Comparison of ENCODE assay signal across 14 cellular contexts in genomic region chr3:25854635-25855034, GRCh38.
DNase-seq lines count a peak whose midpoint lies in the region; ATAC-seq and TF ChIP-seq lines count a peak whose summit lies in the region.
"Had no signal": no experiment of that assay in that cellular context is flagged by ENCODE, and none has a peak within 500 bp of the region (broad histone marks: within the 10 kb centered on the region; RNA-seq: fewer than 3 reads in every experiment).

No MANE protein-coding gene starts in this region.

- no peaks in the 10 kb centered on the region for H3K4me1 ChIP-seq in smooth muscle cell (ENCODE audit: low read depth)
- peaks cover 3 to 13% of the 10 kb centered on the region in 2 donors for H3K4me1 ChIP-seq in thyroid gland
- H3K4me1 ChIP-seq: spleen had no signal

- H3K36me3 ChIP-seq in smooth muscle cell (ENCODE audit: low read depth) (no peaks in the 10 kb centered on the region), thyroid gland (no peaks in the 10 kb centered on the region)
- H3K36me3 ChIP-seq: spleen had no signal

- no peaks in the 10 kb centered on the region for H3K79me2 ChIP-seq in smooth muscle cell (ENCODE audit: low read depth)

- ATAC-seq in HG02981 (IDR thresholded peaks at IDR 0.05; ENCODE audit: unreplicated experiment) = no peak
- no peak for ATAC-seq in GM21526 (IDR thresholded peaks at IDR 0.05; ENCODE audit: low FRiP score, unreplicated experiment)
- ATAC-seq: activated naive CD8-positive, alpha-beta T cell treated with anti-CD3 and anti-CD28 coated beads, Interleukin-2, amount 50 U/mL, for 24 hours; naive thymus-derived CD4-positive, alpha-beta T cell had no signal

- peak overlapping the region; percentile 50 for H3K4me2 ChIP-seq in smooth muscle cell

- no peak overlapping the region for H3K9ac ChIP-seq in smooth muscle cell (ENCODE audit: low read depth)

- TF ChIP-seq POLR2A in thyroid gland (IDR thresholded peaks at IDR 0.05) = no peak

- H3K27ac ChIP-seq in smooth muscle cell (ENCODE audit: low read depth) (peak overlapping the region; percentile 71), thyroid gland (no peak overlapping the region)
- H3K27ac ChIP-seq: spleen had no signal

- H3K9me3 ChIP-seq in smooth muscle cell (replicated peaks; ENCODE audit: low read depth) = no peaks in the 10 kb centered on the region
- no peaks in the 10 kb centered on the region for H3K9me3 ChIP-seq in thyroid gland
- H3K9me3 ChIP-seq: spleen had no signal

- H3K4me3 ChIP-seq in fibroblast of pulmonary artery (replicated peaks; ENCODE audit: low read depth, low read length) = no peak overlapping the region
- no peak overlapping the region for H3K4me3 ChIP-seq in smooth muscle cell
- H3K4me3 ChIP-seq in thyroid gland (replicated peaks in 1 of 3) = no peak overlapping the region
- H3K4me3 ChIP-seq: spleen had no signal

- H3K27me3 ChIP-seq in smooth muscle cell (ENCODE audit: low read depth) (no peaks in the 10 kb centered on the region), thyroid gland (no peaks in the 10 kb centered on the region)
- H3K27me3 ChIP-seq: spleen had no signal

- no peak overlapping the region for H2AFZ ChIP-seq in smooth muscle cell (ENCODE audit: low read depth)

- no peaks in the 10 kb centered on the region for H4K20me1 ChIP-seq in smooth muscle cell (ENCODE audit: low read depth)

- DNase-seq in GM04504 (ENCODE audit: low read depth) = peak; percentile 14
- peak; percentile 18 for DNase-seq in SK-MEL-5 (ENCODE audit: low read depth, low spot score)
- DNase-seq in fibroblast of pulmonary artery (ENCODE audit: low read depth) = peak; percentile 56
- DNase-seq in smooth muscle cell (lab: John Stamatoyannopoulos, UW; ENCODE audit: unreplicated experiment) = no peak
- no peak for DNase-seq in thyroid gland
- no peak for DNase-seq in NCI-H2227 treated with DMSO at 0.1 percent for 48 hours (lab: John Stamatoyannopoulos, UW)
- DNase-seq: activated naive CD8-positive, alpha-beta T cell treated with anti-CD3 and anti-CD28 coated beads, Interleukin-2, amount 50 U/mL, for 24 hours; DMS79 treated with DMSO at 0.1 percent for 48 hours; naive thymus-derived CD4-positive, alpha-beta T cell; NCI-H1417 treated with DMSO at 0.1 percent for 48 hours; NK-92 treated with Interleukin-12 subunit alpha and Interleukin-12 subunit beta, amount 100 ng/mL, for 24 hours; spleen had no signal

- H3F3A ChIP-seq in smooth muscle cell (ENCODE audit: low read depth) = peaks cover 6% of the 10 kb centered on the region

- 39% methylated on average over 3 of the region's 3 CpGs for WGBS in smooth muscle cell (ENCODE audit: low lambda C conversion rate)
- WGBS in thyroid gland, 2 donors = 82 to 83% methylated on average over 3 of the region's 3 CpGs

- intact Hi-C loops in thyroid gland (cut with DNase I) = loop anchor here (5.0 kb wide), 1 partner anchor 207 kb away; no protein-coding TSS in a partner anchor

- TF ChIP-seq CTCF in fibroblast of pulmonary artery (IDR thresholded peaks at IDR 0.05; ENCODE audit: low read length, missing control alignments) (no peak), smooth muscle cell (IDR thresholded peaks at IDR 0.05; ENCODE audit: borderline replicate concordance, insufficient read depth, poor library complexity, severe bottlenecking) (no peak), thyroid gland (IDR thresholded peaks at IDR 0.05) (no peak)

- in situ Hi-C loops in SK-MEL-5 (cut with HindIII; ENCODE audit: low pct_unique_long_range_greater_than_20kb, low sequenced_read_pairs) = no loop called here

Comparison
In these comparisons a context has a peak if more than half of its experiments do, and no peak if none do; other contexts are left out.
1. DNase-seq: peak in GM04504 (single experiment), SK-MEL-5 (single experiment) and fibroblast of pulmonary artery (single experiment); none in smooth muscle cell (single experiment), thyroid gland (0 of 2) and NCI-H2227 treated with DMSO at 0.1 percent for 48 hours (single experiment).